ENCODE assay signal across 34 cellular contexts in the genomic region with DNA sequence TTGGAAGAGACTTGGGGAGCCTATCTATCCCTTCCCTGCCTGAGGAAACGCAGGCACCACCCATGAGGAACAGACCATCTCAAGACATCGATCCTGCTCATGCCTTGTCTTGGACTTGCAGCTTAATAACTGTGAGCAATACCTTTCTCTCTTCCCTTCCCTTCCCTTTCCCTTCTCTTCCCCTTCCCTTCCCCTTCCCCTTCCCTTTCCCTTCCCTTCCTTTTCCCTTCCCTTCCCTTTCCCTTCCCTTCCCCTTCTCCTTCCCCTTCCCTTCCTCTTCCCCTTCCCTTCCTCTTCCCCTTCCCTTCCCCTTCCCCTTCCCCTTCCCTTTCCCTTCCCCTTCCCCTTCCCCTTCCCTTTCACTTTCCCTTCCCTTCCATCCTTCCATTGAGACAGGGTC.
"Had no signal": no experiment of that assay in that cellular context is flagged by ENCODE, and none has a peak within 500 bp of the region (broad histone marks: within the 10 kb centered on the region; RNA-seq: fewer than 3 reads in every experiment).

No MANE protein-coding gene starts in this region.

- ATAC-seq: activated CD8-positive, alpha-beta T cell treated with anti-CD3 and anti-CD28 coated beads for 36 hours; activated naive CD4-positive, alpha-beta T cell treated with anti-CD3 and anti-CD28 coated beads, Interleukin-2, amount 50 U/mL, for 72 hours; activated T-cell treated with anti-CD3 and anti-CD28 coated beads, Interleukin-2, amount 50 U/mL, for 4 hours; activated T-cell treated with anti-CD3 and anti-CD28 coated beads, Interleukin-2, amount 50 U/mL, for 72 hours; activated T-helper 17 cell treated with anti-CD3 and anti-CD28 coated beads, Interleukin-2, amount 50 U/mL, for 72 hours; body of pancreas had no signal

- H3K9me3 ChIP-seq: adrenal gland, body of pancreas, breast epithelium had no signal

- H3K27me3 ChIP-seq: adrenal gland, body of pancreas, brain microvascular endothelial cell, breast epithelium had no signal

- H3K27ac ChIP-seq: adrenal gland, body of pancreas, brain microvascular endothelial cell, breast epithelium, VCaP had no signal

- FAIRE-seq: astrocyte, TTC549 had no signal

- H3K36me3 ChIP-seq: adrenal gland, brain microvascular endothelial cell, breast epithelium had no signal

- DNase-seq: activated B cell treated with CpG ODN at 0.5 μM for 24 hours; activated CD4-positive, alpha-beta memory T cell treated with anti-CD3 and anti-CD28 coated beads for 36 hours; activated CD4-positive, alpha-beta T cell treated with anti-CD3 and anti-CD28 coated beads for 4 hours; activated CD4-positive, alpha-beta T cell treated with anti-CD3 and anti-CD28 coated beads, Interleukin-2, amount 10 ng/mL, durations not matched to agents 24 days and 14 days; activated CD4-positive, alpha-beta T cell treated with anti-CD3 and anti-CD28 coated beads, Interleukin-2, amount 50 U/mL, for 1 hour; activated CD4-positive, alpha-beta T cell treated with anti-CD3 and anti-CD28 coated beads, Interleukin-2, amount 50 U/mL, for 4 hours; activated CD4-positive, CD25-positive, alpha-beta regulatory T cell treated with anti-CD3 and anti-CD28 coated beads, Interleukin-2, amount 50 U/mL, for 72 hours; activated CD8-positive, alpha-beta memory T cell treated with anti-CD3 and anti-CD28 coated beads, Interleukin-2, amount 50 U/mL, for 4 hours; activated CD8-positive, alpha-beta T cell treated with anti-CD3 and anti-CD28 coated beads for 36 hours; activated effector memory CD4-positive, alpha-beta T cell treated with anti-CD3 and anti-CD28 coated beads, Interleukin-2, amount 50 U/mL, for 16 hours; activated gamma-delta T cell treated with Interleukin-2 at 50 U/mL for 16 hours; activated naive CD4-positive, alpha-beta T cell; activated naive CD4-positive, alpha-beta T cell treated with anti-CD3 and anti-CD28 coated beads for 36 hours; activated naive CD4-positive, alpha-beta T cell treated with anti-CD3 and anti-CD28 coated beads, Interleukin-2, amount 50 U/mL, for 16 hours; activated naive CD8-positive, alpha-beta T cell treated with anti-CD3 and anti-CD28 coated beads for 36 hours; activated T-cell treated with anti-CD3 and anti-CD28 coated beads for 4 hours; activated T-cell treated with anti-CD3 and anti-CD28 coated beads, Interleukin-2, amount 50 U/mL, for 1 hour; activated T-cell treated with anti-CD3 and anti-CD28 coated beads, Interleukin-2, amount 50 U/mL, for 4 hours; activated T-cell treated with anti-CD3 and anti-CD28 coated beads, Interleukin-2, amount 50 U/mL, for 72 hours; adrenal gland; amniotic stem cell; aorta; body of pancreas; brain microvascular endothelial cell; central memory CD4-positive, alpha-beta T cell; T-helper 1 cell; T-helper 2 cell; T-helper 9 cell had no signal

- H3K4me3 ChIP-seq: adrenal gland, body of pancreas, breast epithelium had no signal

- H3K4me1 ChIP-seq: adrenal gland, body of pancreas, breast epithelium had no signal
